ENCODE assay signal across 31 cellular contexts in genomic region chr9:138122676-138123075, GRCh38.
"Had no signal": no experiment of that assay in that cellular context is flagged by ENCODE, and none has a peak within 500 bp of the region (broad histone marks: within the 10 kb centered on the region; RNA-seq: fewer than 3 reads in every experiment).

No MANE protein-coding gene starts in this region.

- H3K27ac Mint-ChIP-seq: activated B cell treated with CpG ODN at 0.5 μM for 24 hours; activated CD4-positive, alpha-beta memory T cell treated with anti-CD3 and anti-CD28 coated beads for 36 hours; activated CD8-positive, alpha-beta memory T cell treated with anti-CD3 and anti-CD28 coated beads, Interleukin-2, amount 10 ng/mL, durations not matched to agents 7 days and 5 days; activated CD8-positive, alpha-beta T cell treated with anti-CD3 and anti-CD28 coated beads, Interleukin-2, amount 10 ng/mL, durations not matched to agents 7 days and 5 days; activated naive CD8-positive, alpha-beta T cell; activated T-helper 1 cell treated with anti-CD3 and anti-CD28 coated beads, Interleukin-12 subunit alpha, Interleukin-12 subunit beta, Interleukin-2, Interleukin-4 antibody, amounts not matched to agents 30 ng/mL and 10 ng/mL and 1 ng/mL, durations not matched to agents 14 hours and 24 hours and 36 hours; activated T-helper 2 cell treated with anti-CD3 and anti-CD28 coated beads, Interferon-gamma antibody, Interleukin-2, Interleukin-4, amounts not matched to agents 10 μg/mL and 5 μg/mL and 100 μg/mL, durations not matched to agents 14 hours and 24 hours and 36 hours; T-cell; T-helper 1 cell treated with Interleukin-12 subunit alpha and Interleukin-12 subunit beta and Interleukin-4 antibody, amounts not matched to agents 30 μg/mL and 1 μg/mL, for 36 hours; T-helper 2 cell treated with Interferon-gamma antibody and Interleukin-4, amounts not matched to agents 5 μg/mL and 100 μg/mL, for 36 hours had no signal

- ATAC-seq: activated CD4-positive, CD25-positive, alpha-beta regulatory T cell treated with anti-CD3 and anti-CD28 coated beads, Interleukin-2, amount 50 U/mL, for 24 hours; activated CD8-positive, alpha-beta memory T cell treated with anti-CD3 and anti-CD28 coated beads, Interleukin-2, amount 10 ng/mL, durations not matched to agents 7 days and 5 days; activated CD8-positive, alpha-beta T cell treated with anti-CD3 and anti-CD28 coated beads, Interleukin-2, amount 10 ng/mL, durations not matched to agents 7 days and 5 days; foreskin keratinocyte; gastrocnemius medialis; heart left ventricle; T-cell had no signal

- H3K27me3 Mint-ChIP-seq: activated B cell treated with CpG ODN at 0.5 μM for 24 hours; activated CD4-positive, alpha-beta memory T cell treated with anti-CD3 and anti-CD28 coated beads for 36 hours; activated CD8-positive, alpha-beta memory T cell treated with anti-CD3 and anti-CD28 coated beads, Interleukin-2, amount 10 ng/mL, durations not matched to agents 7 days and 5 days had no signal

- H3K4me3 Mint-ChIP-seq: activated B cell treated with CpG ODN at 0.5 μM for 24 hours; activated CD4-positive, alpha-beta memory T cell treated with anti-CD3 and anti-CD28 coated beads for 36 hours; activated CD8-positive, alpha-beta memory T cell treated with anti-CD3 and anti-CD28 coated beads, Interleukin-2, amount 10 ng/mL, durations not matched to agents 7 days and 5 days; activated CD8-positive, alpha-beta T cell treated with anti-CD3 and anti-CD28 coated beads, Interleukin-2, amount 10 ng/mL, durations not matched to agents 7 days and 5 days; activated naive CD8-positive, alpha-beta T cell; activated T-helper 1 cell treated with anti-CD3 and anti-CD28 coated beads, Interleukin-12 subunit alpha, Interleukin-12 subunit beta, Interleukin-2, Interleukin-4 antibody, amounts not matched to agents 30 ng/mL and 10 ng/mL and 1 ng/mL, durations not matched to agents 14 hours and 24 hours and 36 hours; central memory CD8-positive, alpha-beta T cell; T-cell; T-helper 1 cell treated with Interleukin-12 subunit alpha and Interleukin-12 subunit beta and Interleukin-4 antibody, amounts not matched to agents 30 μg/mL and 1 μg/mL, for 36 hours; T-helper 2 cell treated with Interferon-gamma antibody and Interleukin-4, amounts not matched to agents 5 μg/mL and 100 μg/mL, for 36 hours had no signal

- H3K4me1 Mint-ChIP-seq: activated B cell treated with CpG ODN at 0.5 μM for 24 hours; activated CD8-positive, alpha-beta memory T cell treated with anti-CD3 and anti-CD28 coated beads, Interleukin-2, amount 10 ng/mL, durations not matched to agents 7 days and 5 days; central memory CD8-positive, alpha-beta T cell; T-cell had no signal

- H3K9me3 Mint-ChIP-seq: activated B cell treated with CpG ODN at 0.5 μM for 24 hours; activated T-helper 1 cell treated with anti-CD3 and anti-CD28 coated beads, Interleukin-12 subunit alpha, Interleukin-12 subunit beta, Interleukin-2, Interleukin-4 antibody, amounts not matched to agents 30 ng/mL and 10 ng/mL and 1 ng/mL, durations not matched to agents 14 hours and 24 hours and 36 hours; activated T-helper 2 cell treated with anti-CD3 and anti-CD28 coated beads, Interferon-gamma antibody, Interleukin-2, Interleukin-4, amounts not matched to agents 10 μg/mL and 5 μg/mL and 100 μg/mL, durations not matched to agents 14 hours and 24 hours and 36 hours; central memory CD8-positive, alpha-beta T cell; T-helper 1 cell treated with Interleukin-12 subunit alpha and Interleukin-12 subunit beta and Interleukin-4 antibody, amounts not matched to agents 30 μg/mL and 1 μg/mL, for 36 hours; T-helper 2 cell treated with Interferon-gamma antibody and Interleukin-4, amounts not matched to agents 5 μg/mL and 100 μg/mL, for 36 hours had no signal

- H3K36me3 ChIP-seq: brain microvascular endothelial cell, esophagus muscularis mucosa, gastrocnemius medialis, heart left ventricle, WERI-Rb-1 had no signal

- H3K36me3 Mint-ChIP-seq: activated CD4-positive, alpha-beta memory T cell treated with anti-CD3 and anti-CD28 coated beads for 36 hours; activated CD8-positive, alpha-beta memory T cell treated with anti-CD3 and anti-CD28 coated beads, Interleukin-2, amount 10 ng/mL, durations not matched to agents 7 days and 5 days; activated naive CD8-positive, alpha-beta T cell; T-cell had no signal

- H3K9me3 ChIP-seq: esophagus muscularis mucosa, gastrocnemius medialis, heart left ventricle had no signal

- DNase-seq: activated B cell treated with CpG ODN at 0.5 μM for 24 hours; activated CD4-positive, alpha-beta memory T cell treated with anti-CD3 and anti-CD28 coated beads for 36 hours; activated CD4-positive, alpha-beta T cell treated with anti-CD3 and anti-CD28 coated beads for 48 hours; activated CD8-positive, alpha-beta memory T cell treated with anti-CD3 and anti-CD28 coated beads, Interleukin-2, amount 10 ng/mL, durations not matched to agents 7 days and 5 days; activated CD8-positive, alpha-beta memory T cell treated with anti-CD3 and anti-CD28 coated beads, Interleukin-2, amount 50 U/mL, for 4 hours; activated CD8-positive, alpha-beta T cell treated with anti-CD3 and anti-CD28 coated beads, Interleukin-2, amount 10 ng/mL, durations not matched to agents 7 days and 5 days; activated effector memory CD4-positive, alpha-beta T cell treated with anti-CD3 and anti-CD28 coated beads, Interleukin-2, amount 50 U/mL, for 16 hours; activated naive CD4-positive, alpha-beta T cell treated with anti-CD3 and anti-CD28 coated beads, Interleukin-2, amount 50 U/mL, for 16 hours; activated T-cell treated with anti-CD3 and anti-CD28 coated beads, Interleukin-2, amount 50 U/mL, for 1 hour; activated T-cell treated with anti-CD3 and anti-CD28 coated beads, Interleukin-2, amount 50 U/mL, for 48 hours; amniotic stem cell; anterior cingulate cortex; brain microvascular endothelial cell; cortex of kidney; dermis blood vessel endothelial cell; effector CD4-positive, alpha-beta T cell; foreskin keratinocyte; gastrocnemius medialis; glutamatergic neuron; T-cell; T1000; WERI-Rb-1 had no signal

- H3K27ac ChIP-seq: brain microvascular endothelial cell, esophagus muscularis mucosa, foreskin keratinocyte, gastrocnemius medialis, heart left ventricle, WERI-Rb-1 had no signal

- H3K4me1 ChIP-seq: esophagus muscularis mucosa, foreskin keratinocyte, gastrocnemius medialis, heart left ventricle had no signal

- H3K27me3 ChIP-seq: brain microvascular endothelial cell, foreskin keratinocyte, gastrocnemius medialis had no signal

- H3K4me3 ChIP-seq: esophagus muscularis mucosa, gastrocnemius medialis, heart left ventricle had no signal
